Comparison of ENCODE assay signal across 8 cellular contexts in the genomic region with DNA sequence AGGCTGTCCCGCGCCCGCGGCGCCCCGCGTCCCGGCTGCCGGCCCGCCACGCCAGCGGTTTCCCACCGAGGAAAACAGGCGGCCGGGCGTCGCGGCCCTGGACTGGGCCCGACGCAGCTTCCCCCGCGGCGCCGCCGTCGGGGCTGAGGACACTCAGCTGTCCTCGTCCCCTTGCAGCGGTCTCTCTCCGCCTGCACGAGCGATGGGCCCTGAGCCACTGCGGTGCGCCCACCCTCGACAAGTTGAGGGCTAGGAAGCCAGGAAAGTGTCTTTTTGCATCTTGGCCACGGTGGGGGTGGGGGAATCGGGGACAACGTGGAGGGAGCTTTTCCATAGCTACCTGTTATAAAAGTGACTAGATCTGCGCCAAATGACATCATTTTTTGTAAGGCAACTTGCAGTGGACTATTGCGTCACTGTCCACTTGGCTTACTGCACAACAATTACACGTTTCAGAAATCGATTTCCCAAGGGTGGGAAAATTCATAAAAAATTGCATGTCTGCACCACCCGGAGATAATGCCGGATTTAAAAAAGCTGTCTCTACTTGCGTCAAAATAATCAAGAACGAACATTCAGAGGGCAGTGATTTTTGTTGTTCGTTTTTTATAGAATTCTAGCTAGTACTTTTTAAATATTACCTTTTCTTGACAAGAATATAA. TPM values are rescaled to one million over a fixed set of nuclear protein-coding genes. Genes with fewer than 3 reads are reported as not detected.
DNase-seq lines count a peak whose midpoint lies in the region; ATAC-seq and TF ChIP-seq lines count a peak whose summit lies in the region.

No MANE protein-coding gene starts in this region.

- peak overlapping the region; percentile 78 for H2AFZ ChIP-seq in MM.1S (ENCODE audit: low read length)

- no peaks in the 10 kb centered on the region for H3F3A ChIP-seq in MM.1S (ENCODE audit: insufficient read depth, low read length)

- peak overlapping the region; percentile 85 for H3K4me3 Mint-ChIP-seq in activated T-helper 2 cell treated with anti-CD3 and anti-CD28 coated beads, Interferon-gamma antibody, Interleukin-2, Interleukin-4, amounts not matched to agents 10 μg/mL and 5 μg/mL and 100 μg/mL, durations not matched to agents 14 hours and 24 hours and 36 hours (ENCODE audit: low read depth)

- H3K4me2 ChIP-seq in MM.1S (ENCODE audit: low read depth, low read length) = peak overlapping the region; percentile 60

- peaks cover 37% of the 10 kb centered on the region for H3K79me2 ChIP-seq in MM.1S (ENCODE audit: low read length)

- peaks cover 15% of the 10 kb centered on the region for H3K4me1 ChIP-seq in HAP-1
- no peaks in the 10 kb centered on the region for H3K4me1 ChIP-seq in MM.1S (ENCODE audit: low read length)
- H3K4me1 ChIP-seq in heart right ventricle = peaks cover 0 to 9% (median 0%) of the 10 kb centered on the region in 9 donors

- in situ Hi-C loops in HAP-1 (cut with MboI; ENCODE audit: low sequenced_read_pairs) = loop anchor here (10.0 kb wide), 1 partner anchor 111 kb away; no protein-coding TSS in a partner anchor

- H3K9ac ChIP-seq in MM.1S (ENCODE audit: low read length) = peak overlapping the region; percentile 87

- no peak for DNase-seq in activated CD4-positive, CD25-positive, alpha-beta regulatory T cell treated with anti-CD3 and anti-CD28 coated beads, Interleukin-2, amount 50 U/mL, for 72 hours
- DNase-seq in HAP-1 (ENCODE audit: low spot score in 2 of 2) (peak in 1 of 2 experiments; percentile 25), MM.1S (no peak), heart right ventricle (peak in 1 of 2 donors; percentile 27), putamen (ENCODE audit: low spot score) (peak; percentile 21), AG08396 (ENCODE audit: low spot score) (no peak)
- DNase-seq in activated T-helper 2 cell treated with anti-CD3 and anti-CD28 coated beads, Interferon-gamma antibody, Interleukin-2, Interleukin-4, amounts not matched to agents 10 μg/mL and 5 μg/mL and 100 μg/mL, durations not matched to agents 14 hours and 24 hours and 36 hours (ENCODE audit: low spot score) = no peak

- H4K20me1 ChIP-seq in MM.1S (ENCODE audit: insufficient read depth, low read length) = no peaks in the 10 kb centered on the region

- intact Hi-C loops in activated T-helper 2 cell treated with anti-CD3 and anti-CD28 coated beads, Interferon-gamma antibody, Interleukin-2, Interleukin-4, amounts not matched to agents 10 μg/mL and 5 μg/mL and 100 μg/mL, durations not matched to agents 14 hours and 24 hours and 36 hours (cut with micrococcal nuclease) = loop anchor here (1.0 to 10.0 kb wide), 6 partner anchors 12 to 361 kb away; a partner anchor contains a TSS
- intact Hi-C loops in heart right ventricle (cut with DNase I) = loop anchor here in 5 of 10 donors (1.0 to 10.0 kb wide), 4 partner anchors 28 to 121 kb away; a partner anchor contains a TSS

- TF ChIP-seq CTCF in MM.1S (IDR thresholded peaks at IDR 0.05; ENCODE audit: low read length) (no peak), heart right ventricle (IDR thresholded peaks at IDR 0.05) (no peak)

- H3K4me3 ChIP-seq in HAP-1 (peak overlapping the region; percentile 85), MM.1S (ENCODE audit: low read length) (peak overlapping the region; percentile 74), heart right ventricle (peak overlapping the region; percentile 41 to 94 (median 80))

- peak overlapping the region; percentile 69; the same call in 1 of the 2 replicates for H3K27ac ChIP-seq in MM.1S (ENCODE audit: low read length)
- H3K27ac ChIP-seq in heart right ventricle = peak overlapping the region; percentile 93 to 97 (median 96)

- no peaks in the 10 kb centered on the region for H3K36me3 ChIP-seq in HAP-1 (replicated peaks)
- H3K36me3 ChIP-seq in MM.1S (replicated peaks; ENCODE audit: insufficient read depth, low read length) = no peaks in the 10 kb centered on the region
- no peaks in the 10 kb centered on the region for H3K36me3 ChIP-seq in heart right ventricle

- H3K36me3 Mint-ChIP-seq in activated T-helper 2 cell treated with anti-CD3 and anti-CD28 coated beads, Interferon-gamma antibody, Interleukin-2, Interleukin-4, amounts not matched to agents 10 μg/mL and 5 μg/mL and 100 μg/mL, durations not matched to agents 14 hours and 24 hours and 36 hours (ENCODE audit: low read depth) = peaks cover 18% of the 10 kb centered on the region

- no peaks in the 10 kb centered on the region for H3K9me2 ChIP-seq in MM.1S (replicated peaks; ENCODE audit: insufficient read depth, low read length)

- H3K4me1 Mint-ChIP-seq in activated T-helper 2 cell treated with anti-CD3 and anti-CD28 coated beads, Interferon-gamma antibody, Interleukin-2, Interleukin-4, amounts not matched to agents 10 μg/mL and 5 μg/mL and 100 μg/mL, durations not matched to agents 14 hours and 24 hours and 36 hours (ENCODE audit: low read depth) = peaks cover 17% of the 10 kb centered on the region

- no peaks in the 10 kb centered on the region for H3K9me3 ChIP-seq in HAP-1
- no peaks in the 10 kb centered on the region for H3K9me3 ChIP-seq in MM.1S (replicated peaks; ENCODE audit: insufficient read depth, low read length)
- H3K9me3 ChIP-seq in heart right ventricle = no peaks in the 10 kb centered on the region

- ATAC-seq in activated CD4-positive, CD25-positive, alpha-beta regulatory T cell treated with anti-CD3 and anti-CD28 coated beads, Interleukin-2, amount 50 U/mL, for 24 hours = peak; percentile 15 to 21
- peak; percentile 11 to 68 (median 31) for ATAC-seq in heart right ventricle

- H3K27me3 ChIP-seq in HAP-1 (ENCODE audit: low read depth) = no peaks in the 10 kb centered on the region
- H3K27me3 ChIP-seq in MM.1S (replicated peaks; ENCODE audit: insufficient read depth, low read length) = no peaks in the 10 kb centered on the region
- H3K27me3 ChIP-seq in heart right ventricle = peaks cover 0 to 88% (median 0%) of the 10 kb centered on the region in 7 donors

- no peaks in the 10 kb centered on the region for H3K9me3 Mint-ChIP-seq in activated T-helper 2 cell treated with anti-CD3 and anti-CD28 coated beads, Interferon-gamma antibody, Interleukin-2, Interleukin-4, amounts not matched to agents 10 μg/mL and 5 μg/mL and 100 μg/mL, durations not matched to agents 14 hours and 24 hours and 36 hours

- peak overlapping the region; percentile 90 for H3K27ac Mint-ChIP-seq in activated T-helper 2 cell treated with anti-CD3 and anti-CD28 coated beads, Interferon-gamma antibody, Interleukin-2, Interleukin-4, amounts not matched to agents 10 μg/mL and 5 μg/mL and 100 μg/mL, durations not matched to agents 14 hours and 24 hours and 36 hours

- H3K27me3 Mint-ChIP-seq in activated T-helper 2 cell treated with anti-CD3 and anti-CD28 coated beads, Interferon-gamma antibody, Interleukin-2, Interleukin-4, amounts not matched to agents 10 μg/mL and 5 μg/mL and 100 μg/mL, durations not matched to agents 14 hours and 24 hours and 36 hours (ENCODE audit: low read depth) = peaks cover 4% of the 10 kb centered on the region

- WGBS in heart right ventricle, 2 donors = 0% methylated on average over 28 to 34 of the region's 46 CpGs

RNA-seq across cellular contexts. Expression of a gene that starts 1.1 kb away (rescaled TPM):
- 10.3 and 11.3 TPM in 2 replicates for total RNA-seq in activated T-helper 2 cell treated with anti-CD3 and anti-CD28 coated beads, Interferon-gamma antibody, Interleukin-2, Interleukin-4, amounts not matched to agents 10 μg/mL and 5 μg/mL and 100 μg/mL, durations not matched to agents 14 hours and 24 hours and 36 hours
- 1 to 10 TPM; 5.3 to 7.9 (median 7.4) TPM for total RNA-seq in heart right ventricle
- polyA plus RNA-seq in heart right ventricle = 1 to 10 TPM; 1.2 to 2.0 TPM

RNA-seq across cellular contexts. Expression of a gene that starts 28.9 kb away (rescaled TPM):
- total RNA-seq in activated T-helper 2 cell treated with anti-CD3 and anti-CD28 coated beads, Interferon-gamma antibody, Interleukin-2, Interleukin-4, amounts not matched to agents 10 μg/mL and 5 μg/mL and 100 μg/mL, durations not matched to agents 14 hours and 24 hours and 36 hours = 188 and 189 TPM in 2 replicates
- 100 to 1,000 TPM in 1 of 10 donors, 10 to 100 TPM in 9; 68.7 to 104 (median 80.6) TPM for total RNA-seq in heart right ventricle
- polyA plus RNA-seq in heart right ventricle = 10 to 100 TPM; 28.4 to 38.6 TPM
